13 cellular contexts compared by ENCODE assay signal in genomic region chr7:451255-452229, GRCh38.
DNase-seq lines count a peak whose midpoint lies in the region; ATAC-seq, FAIRE-seq and TF ChIP-seq lines count a peak whose summit lies in the region.
"Had no signal": no experiment of that assay in that cellular context is flagged by ENCODE, and none has a peak within 500 bp of the region (broad histone marks: within the 10 kb centered on the region; RNA-seq: fewer than 3 reads in every experiment).

No MANE protein-coding gene starts in this region.

- H3K23ac ChIP-seq in H1 (ENCODE audit: insufficient read length) (no peak overlapping the region), neuronal stem cell (ENCODE audit: low read depth, low read length, poor library complexity) (no peak overlapping the region)

- no peaks in the 10 kb centered on the region for H3K79me2 ChIP-seq in H1 (ENCODE audit: control insufficient read depth in 1 of 2, insufficient read depth in 2 of 2, low read length in 2 of 2)

- peaks cover 9% of the 10 kb centered on the region for H3K4me1 Mint-ChIP-seq in type B pancreatic cell (ENCODE audit: unreplicated experiment)

- DNase-seq in GM12865 (ENCODE audit: low read depth), result peak; percentile 14
- DNase-seq in NCI-H2171 (lab: John Stamatoyannopoulos, UW), result peak; percentile 36
- DNase-seq in H1 (ENCODE audit: low read depth in 1 of 2, low spot score in 2 of 2), result peak; percentile 19 to 59
- DNase-seq in neuronal stem cell (ENCODE audit: low spot score), result no peak
- DNase-seq in MG63, result no peak
- no peak for DNase-seq in ovary
- no peak for DNase-seq in type B pancreatic cell (ENCODE audit: extremely low spot score, unreplicated experiment)
- DNase-seq: NK-92 treated with Interleukin-12 subunit alpha and Interleukin-12 subunit beta, amount 100 ng/mL, for 24 hours; thyroid gland had no signal

- no peak overlapping the region for H3K27ac Mint-ChIP-seq in type B pancreatic cell

- H3K36me3 ChIP-seq in H1 (ENCODE audit: control insufficient read depth in 2 of 4, insufficient read depth in 4 of 4, low read length in 3 of 4) (no peaks in the 10 kb centered on the region), neuronal stem cell (replicated peaks in 1 of 2; ENCODE audit: control insufficient read depth in 2 of 2, insufficient read depth in 2 of 2, low read length in 2 of 2) (no peaks in the 10 kb centered on the region), MG63 (no peaks in the 10 kb centered on the region), ovary (no peaks in the 10 kb centered on the region)
- H3K36me3 ChIP-seq: left lung, thyroid gland had no signal

- ATAC-seq in GM18909 (IDR thresholded peaks at IDR 0.05; ENCODE audit: poor library complexity, unreplicated experiment), result no peak

- H2BK12ac ChIP-seq in H1 (ENCODE audit: low read depth, low read length), result peak overlapping the region; percentile 96; the same call in 1 of the 2 replicates
- H2BK12ac ChIP-seq in neuronal stem cell (ENCODE audit: low read length), result peak overlapping the region; percentile 88

- no peaks in the 10 kb centered on the region for H4K20me1 ChIP-seq in H1 (replicated peaks in 1 of 2; ENCODE audit: control insufficient read depth in 1 of 2, insufficient read depth in 2 of 2, low read length in 2 of 2)

- WGBS in H1 (ENCODE audit: extremely low coverage in 1 of 2, insufficient coverage in 1 of 2, insufficient read length in 1 of 2, insufficient replicate concordance in 2 of 2, low coverage in 1 of 2, low lambda C conversion rate in 2 of 2, missing lambda C conversion rate in 1 of 2), 2 experiments, result 19% methylated on average over 23 of the region's 24 CpGs; no CpG with 5 or more reads in 1 of the 2 experiments
- WGBS in neuronal stem cell (ENCODE audit: extremely low coverage in 2 of 2, insufficient read length in 2 of 2, insufficient replicate concordance in 1 of 2), 2 donors, result no CpG with 5 or more reads among the region's 24 CpGs
- 48 to 54% (median 49%) methylated on average over 21 to 24 of the region's 24 CpGs for WGBS in ovary, 3 donors

- H3K4me1 ChIP-seq in H1 (replicated peaks in 1 of 4; ENCODE audit: control insufficient read depth in 3 of 4, insufficient read depth in 4 of 4, low read length in 3 of 4) (peaks cover 0 to 28% (median 12%) of the 10 kb centered on the region in 4 experiments; a peak in 5 of 7 replicates), neuronal stem cell (ENCODE audit: control insufficient read depth in 2 of 2, insufficient read depth in 1 of 2, low read depth in 1 of 2, low read length in 2 of 2) (peaks cover 0 to 27% of the 10 kb centered on the region in 2 donors), ovary (ENCODE audit: insufficient read depth) (no peaks in the 10 kb centered on the region)

- H4K8ac ChIP-seq in H1 (ENCODE audit: extremely low read depth, insufficient read depth, low read length) (peak overlapping the region; percentile 40; the same call in 1 of the 2 replicates), neuronal stem cell (ENCODE audit: low read depth, low read length) (no peak overlapping the region)

- peaks cover 12% of the 10 kb centered on the region for H3K27me3 Mint-ChIP-seq in type B pancreatic cell

- H3K27ac ChIP-seq in H1 (ENCODE audit: low read depth, low read length) (no peak overlapping the region), neuronal stem cell (replicated peaks; ENCODE audit: low read length) (peak overlapping the region; percentile 17), ovary (no peak overlapping the region)
- H3K27ac ChIP-seq: left lung, thyroid gland had no signal

- H3K9me3 ChIP-seq in H1 (ENCODE audit: insufficient read depth in 2 of 2, low read depth in 1 of 2, low read length in 1 of 2) (no peaks in the 10 kb centered on the region), neuronal stem cell (replicated peaks in 1 of 2; ENCODE audit: control insufficient read depth in 2 of 2, insufficient read depth in 1 of 2, low read depth in 1 of 2, low read length in 2 of 2) (no peaks in the 10 kb centered on the region), MG63 (no peaks in the 10 kb centered on the region), ovary (no peaks in the 10 kb centered on the region)
- H3K9me3 ChIP-seq: left lung, thyroid gland had no signal

- H2BK15ac ChIP-seq in H1 (ENCODE audit: low read length), result no peak overlapping the region
- peak overlapping the region; percentile 93 for H2BK15ac ChIP-seq in neuronal stem cell (ENCODE audit: low read length)

- POLR2A ChIA-PET in H1 (lab: Charles Lee; ENCODE audit: partially characterized antibody), result interaction anchor here (0.6 to 1.0 kb wide), 2 partner anchors 9 to 30 kb away, joined by 3 read pairs; no protein-coding TSS in a partner anchor

- no peak for TF ChIP-seq EP300 in H1 (IDR thresholded peaks at IDR 0.05; ENCODE audit: borderline replicate concordance in 1 of 2, low read depth in 2 of 2, low read length in 2 of 2)
- TF ChIP-seq EP300 in ovary (IDR thresholded peaks at IDR 0.05), result no peak

- no peak overlapping the region for H3K56ac ChIP-seq in H1 (replicated peaks; ENCODE audit: insufficient read length, low read depth, low read length)

- peak overlapping the region; percentile 14; the same call in 1 of the 2 replicates for H2AFZ ChIP-seq in H1 (ENCODE audit: low read length)
- H2AFZ ChIP-seq in neuronal stem cell (ENCODE audit: low read length), result peak overlapping the region; percentile 59

- peaks cover 1% of the 10 kb centered on the region; the same call in 1 of the 2 replicates for H3K23me2 ChIP-seq in H1 (ENCODE audit: low read depth, low read length)

- H2BK5ac ChIP-seq in H1 (ENCODE audit: low read depth, low read length), result peak overlapping the region; percentile 15; the same call in 1 of the 2 replicates
- peak overlapping the region; percentile 90 for H2BK5ac ChIP-seq in neuronal stem cell (ENCODE audit: low read length)

- TF ChIP-seq CTCF in GM12865 (IDR thresholded peaks at IDR 0.05; ENCODE audit: insufficient read depth, low read depth, low read length, missing control alignments) (no peak), H1 (IDR thresholded peaks at IDR 0.05; ENCODE audit: control extremely low read depth in 1 of 3, insufficient read depth in 1 of 3, low read depth in 1 of 3, low read length in 3 of 3) (no peak), ovary (IDR thresholded peaks at IDR 0.05) (no peak), type B pancreatic cell (conservative IDR thresholded peaks at IDR 0.05) (no peak)

- H3K27me3 ChIP-seq in H1 (replicated peaks in 1 of 4; ENCODE audit: control insufficient read depth in 3 of 4, extremely low read depth in 1 of 4, insufficient read depth in 3 of 4, low read length in 3 of 4) (peaks cover 2 to 19% (median 11%) of the 10 kb centered on the region in 4 experiments; a peak in 5 of 7 replicates), neuronal stem cell (ENCODE audit: control insufficient read depth in 3 of 3, insufficient read depth in 3 of 3, low read depth in 1 of 3, low read length in 3 of 3) (peaks cover 0 to 35% (median 7%) of the 10 kb centered on the region in 3 experiments), MG63 (peaks cover 4% of the 10 kb centered on the region; the same call in 1 of the 2 replicates), ovary (no peaks in the 10 kb centered on the region)

- no peak for TF ChIP-seq RAD21 in H1 (IDR thresholded peaks at IDR 0.05 in 1 of 2, conservative IDR thresholded peaks at IDR 0.05 in 1 of 2; ENCODE audit: low read depth in 2 of 2, low read length in 2 of 2)

- no peak overlapping the region for H3K4me3 Mint-ChIP-seq in type B pancreatic cell

- CTCF ChIA-PET in H1 (lab: Charles Lee; ENCODE audit: partially characterized antibody), result interaction anchor here (0.6 to 1.0 kb wide), 4 partner anchors 23 to 913 kb away, joined by 3 read pairs; no protein-coding TSS in a partner anchor

- H4K91ac ChIP-seq in H1 (replicated peaks; ENCODE audit: insufficient read length, low read length) (no peak overlapping the region), neuronal stem cell (ENCODE audit: low read depth, low read length, poor library complexity) (peak overlapping the region; percentile 95)

- H3K18ac ChIP-seq in H1 (ENCODE audit: extremely low read depth, low read length) (peak overlapping the region; percentile 93), neuronal stem cell (ENCODE audit: low read length) (peak overlapping the region; percentile 98)

- H3K4me2 ChIP-seq in H1 (ENCODE audit: insufficient read depth in 1 of 2, low read depth in 2 of 2, low read length in 2 of 2) (peak overlapping the region; percentile 66 to 86), neuronal stem cell (ENCODE audit: insufficient read depth, low read length, poor library complexity, severe bottlenecking) (peak overlapping the region; percentile 51)

- no peak overlapping the region for H3K4ac ChIP-seq in H1 (replicated peaks; ENCODE audit: insufficient read length, low read depth, low read length)
- H3K4ac ChIP-seq in neuronal stem cell (ENCODE audit: low read length), result no peak overlapping the region

- H3K4me3 ChIP-seq in GM12865 (ENCODE audit: low read depth, low read length) (no peak overlapping the region), H1 (ENCODE audit: extremely low read depth in 1 of 4, insufficient read depth in 2 of 4, low read depth in 3 of 4, low read length in 4 of 4) (peak overlapping the region in 2 of 4 experiments; percentile 19 to 56; a peak in 4 of 8 replicates), neuronal stem cell (ENCODE audit: low read length in 2 of 2) (no peak overlapping the region), MG63 (no peak overlapping the region), ovary (no peak overlapping the region)
- H3K4me3 ChIP-seq: left lung, thyroid gland had no signal

- H3K9ac ChIP-seq in H1 (replicated peaks in 1 of 4; ENCODE audit: extremely low read depth in 1 of 4, low read depth in 3 of 4, low read length in 3 of 4), result no peak overlapping the region; a peak in 1 of 7 replicates
- H3K9ac ChIP-seq in neuronal stem cell (ENCODE audit: low read depth, low read length, poor library complexity), result no peak overlapping the region

- no peak for FAIRE-seq in H1 (lab: Jason Lieb, UNC)
- FAIRE-seq: H54 had no signal

- H2BK120ac ChIP-seq in H1 (replicated peaks; ENCODE audit: low read depth, low read length), result no peak overlapping the region
- H2BK120ac ChIP-seq in neuronal stem cell (ENCODE audit: low read depth, low read length), result no peak overlapping the region

- no peaks in the 10 kb centered on the region for H3K9me3 Mint-ChIP-seq in type B pancreatic cell
- H3K9me3 Mint-ChIP-seq: IgD-negative memory B cell had no signal

- intact Hi-C loops in ovary (cut with DNase I), result loop anchor here in 1 of 4 donors (10.0 kb wide), 1 partner anchor 933 kb away; no protein-coding TSS in a partner anchor

- TF ChIP-seq POLR2A in H1 (IDR thresholded peaks at IDR 0.05; ENCODE audit: control extremely low read depth in 1 of 2, low read depth in 2 of 2, low read length in 2 of 2) (no peak), ovary (IDR thresholded peaks at IDR 0.05) (no peak)

- H3K14ac ChIP-seq in H1 (ENCODE audit: insufficient read length) (no peak overlapping the region), neuronal stem cell (ENCODE audit: low read length) (no peak overlapping the region)

- H3K79me1 ChIP-seq in H1 (ENCODE audit: low read depth, low read length) (no peaks in the 10 kb centered on the region), neuronal stem cell (ENCODE audit: low read depth, low read length) (peaks cover 2% of the 10 kb centered on the region)

- peak overlapping the region; percentile 93; the same call in 1 of the 2 replicates for H2BK20ac ChIP-seq in H1 (ENCODE audit: low read length)

- peak overlapping the region; percentile 18 for H4K5ac ChIP-seq in H1 (ENCODE audit: insufficient read length, low read depth, low read length)

- no peak overlapping the region for H2AK5ac ChIP-seq in H1 (ENCODE audit: low read depth, low read length)
- peak overlapping the region; percentile 99 for H2AK5ac ChIP-seq in neuronal stem cell (ENCODE audit: low read depth, low read length)

- H3K36me3 Mint-ChIP-seq in type B pancreatic cell, result no peaks in the 10 kb centered on the region
- H3K36me3 Mint-ChIP-seq: IgD-negative memory B cell had no signal

Comparison
In these comparisons a context has a peak if more than half of its experiments do, and no peak if none do; other contexts are left out.
1. DNase-seq: peak in GM12865 (single experiment), NCI-H2171 (single experiment) and H1 (2 of 2); none in neuronal stem cell (single experiment), MG63 (single experiment), ovary (0 of 5) and type B pancreatic cell (single experiment).